In the genomic region with DNA sequence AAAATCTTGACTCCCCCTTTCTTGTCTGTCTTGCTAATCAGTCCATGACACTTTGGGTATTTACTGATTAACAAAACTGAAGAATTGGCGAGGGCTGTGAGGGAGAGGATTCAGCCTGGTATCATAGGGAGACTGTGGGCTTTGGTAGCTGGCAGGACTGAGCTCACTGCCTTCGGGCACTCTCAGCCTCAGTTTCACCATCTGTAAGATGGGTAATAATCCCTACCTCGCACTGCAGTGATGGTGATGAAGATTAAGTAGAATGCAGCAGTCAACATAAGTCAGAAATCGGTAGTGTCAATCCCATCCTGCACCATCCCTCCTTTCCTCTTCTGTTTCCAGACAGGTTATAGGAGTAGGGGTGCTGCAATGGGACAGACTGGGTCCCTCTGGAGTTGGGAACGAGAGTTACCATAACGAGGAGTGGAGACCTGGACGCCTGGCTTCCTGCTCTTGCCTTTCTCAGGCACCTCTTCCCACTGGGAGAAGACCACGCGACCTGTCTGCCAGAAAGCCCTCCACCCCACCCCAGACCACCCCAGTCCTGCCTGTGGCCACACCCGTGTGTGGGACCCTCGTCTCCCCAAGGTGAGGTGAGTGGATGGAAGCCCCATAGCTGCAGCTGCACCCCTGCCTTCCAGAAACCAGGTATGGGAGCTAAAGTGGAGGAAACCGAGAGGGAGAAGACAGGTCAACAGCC, we compare ENCODE assay signal across 29 cellular contexts.
DNase-seq lines count a peak whose midpoint lies in the region; ATAC-seq, FAIRE-seq and TF ChIP-seq lines count a peak whose summit lies in the region.
"Had no signal": no experiment of that assay in that cellular context is flagged by ENCODE, and none has a peak within 500 bp of the region (broad histone marks: within the 10 kb centered on the region; RNA-seq: fewer than 3 reads in every experiment).

No MANE protein-coding gene starts in this region.

- H3F3A ChIP-seq in PC-3 (ENCODE audit: low read length, unreplicated experiment) (no peaks in the 10 kb centered on the region), PC-9 (ENCODE audit: insufficient read depth, low read depth) (no peaks in the 10 kb centered on the region)

- peak overlapping the region; percentile 49 for H4K91ac ChIP-seq in H1 (replicated peaks; ENCODE audit: insufficient read length, low read length)

- H3K9ac ChIP-seq in H1 (replicated peaks in 1 of 4; ENCODE audit: extremely low read depth in 1 of 4, low read depth in 3 of 4, low read length in 3 of 4) (no peak overlapping the region), skeletal muscle satellite cell (ENCODE audit: low read depth, low read length) (peak overlapping the region; percentile 50), PC-3 (ENCODE audit: low read length) (no peak overlapping the region)

- CTCF ChIA-PET in MCF 10A (lab: Yijun Ruan, JAX) (interaction anchor here (0.7 kb wide), 1 partner anchor 10 kb away, joined by 4 read pairs; no protein-coding TSS in a partner anchor), H1 (lab: Charles Lee; ENCODE audit: partially characterized antibody) (interaction anchor here (0.8 to 4.2 kb wide), 9 partner anchors 10 to 220 kb away, joined by 3 to 24 read pairs (median 4); no protein-coding TSS in a partner anchor), PC-3 (lab: Charles Lee) (no interaction called here), A673 (lab: Charles Lee) (no interaction called here), PC-9 (lab: Charles Lee) (interaction anchor here (0.6 kb wide), 1 partner anchor 30 kb away, joined by 9 read pairs; no protein-coding TSS in a partner anchor)

- no peak overlapping the region for H3K4me3 Mint-ChIP-seq in MCF 10A (ENCODE audit: unreplicated experiment)
- H3K4me3 Mint-ChIP-seq: activated CD8-positive, alpha-beta T cell treated with anti-CD3 and anti-CD28 coated beads, Interleukin-2, amount 10 ng/mL, durations not matched to agents 7 days and 5 days; activated naive CD8-positive, alpha-beta T cell; CD4-positive, alpha-beta memory T cell; nephron progenitor cell; T-helper 2 cell treated with Interferon-gamma antibody and Interleukin-4, amounts not matched to agents 5 μg/mL and 100 μg/mL, for 36 hours had no signal

- H3K4me1 ChIP-seq in breast epithelium (peaks cover 2 to 3% of the 10 kb centered on the region in 2 donors), H1 (replicated peaks in 1 of 4; ENCODE audit: control insufficient read depth in 3 of 4, insufficient read depth in 4 of 4, low read length in 3 of 4) (peaks cover 14 to 39% (median 26%) of the 10 kb centered on the region in 4 experiments), skeletal muscle satellite cell (ENCODE audit: control insufficient read depth, insufficient read depth, low read length) (peaks cover 14% of the 10 kb centered on the region), vagina (peaks cover 27% of the 10 kb centered on the region), PC-3 (ENCODE audit: insufficient read depth, low read length) (0 out of 2 replicates have a peak, but pooled peaks cover 2% of the 10 kb centered on the region), A673 (ENCODE audit: insufficient read depth, low read length, poor library complexity, severe bottlenecking) (peaks cover 12% of the 10 kb centered on the region), PC-9 (replicated peaks; ENCODE audit: insufficient read depth) (no peaks in the 10 kb centered on the region)

- no peaks in the 10 kb centered on the region for H3K27me3 Mint-ChIP-seq in MCF 10A (ENCODE audit: insufficient read depth, unreplicated experiment)

- no peak overlapping the region for H4K5ac ChIP-seq in H1 (ENCODE audit: insufficient read length, low read depth, low read length)

- H2AFZ ChIP-seq in H1 (ENCODE audit: low read length) = no peak overlapping the region
- no peak overlapping the region for H2AFZ ChIP-seq in PC-3 (ENCODE audit: low read length)
- H2AFZ ChIP-seq in PC-9 = no peak overlapping the region

- H3K4ac ChIP-seq in H1 (replicated peaks; ENCODE audit: insufficient read length, low read depth, low read length) = peak overlapping the region; percentile 48

- no peaks in the 10 kb centered on the region for H3K9me2 ChIP-seq in PC-3 (replicated peaks; ENCODE audit: low read length)
- H3K9me2 ChIP-seq in PC-9 (ENCODE audit: insufficient read depth) = no peaks in the 10 kb centered on the region

- H2BK12ac ChIP-seq in H1 (ENCODE audit: low read depth, low read length) = peak overlapping the region; percentile 88

- BruUV-seq in MCF 10A (replicated peaks; lab: Mats Ljungman, UMichigan) (no TSS peak), PC-3 (replicated peaks; lab: Mats Ljungman, UMichigan) (no TSS peak), A673 (replicated peaks; lab: Mats Ljungman, UMichigan) (no TSS peak), PC-9 (replicated peaks; lab: Mats Ljungman, UMichigan) (no TSS peak)

- H2BK15ac ChIP-seq in H1 (ENCODE audit: low read length) = no peak overlapping the region

- H3K4me3 ChIP-seq in breast epithelium (peak overlapping the region in 1 of 3 donors; percentile 45), H1 (ENCODE audit: extremely low read depth in 1 of 4, insufficient read depth in 2 of 4, low read depth in 3 of 4, low read length in 4 of 4) (no peak overlapping the region), skeletal muscle satellite cell (ENCODE audit: low read length) (peak overlapping the region; percentile 45), vagina (no peak overlapping the region), PC-3 (ENCODE audit: low read length) (no peak overlapping the region), A673 (ENCODE audit: low read depth, low read length, poor library complexity, severe bottlenecking) (no peak overlapping the region), PC-9 (no peak overlapping the region)
- H3K4me3 ChIP-seq: ovary, Peyer's patch had no signal

- no peaks in the 10 kb centered on the region for H3K36me3 Mint-ChIP-seq in MCF 10A (ENCODE audit: insufficient read depth, unreplicated experiment)
- H3K36me3 Mint-ChIP-seq: activated naive CD8-positive, alpha-beta T cell; CD4-positive, alpha-beta memory T cell had no signal

- H3K27ac ChIP-seq in breast epithelium = peak overlapping the region; percentile 40 to 62
- no peak overlapping the region for H3K27ac ChIP-seq in H1 (ENCODE audit: low read depth, low read length)
- H3K27ac ChIP-seq in vagina = peak overlapping the region; percentile 40
- no peak overlapping the region for H3K27ac ChIP-seq in PC-3 (ENCODE audit: low read length)
- H3K27ac ChIP-seq in A673 (ENCODE audit: low read depth, low read length, poor library complexity, severe bottlenecking) = no peak overlapping the region
- no peak overlapping the region for H3K27ac ChIP-seq in PC-9
- H3K27ac ChIP-seq: VCaP had no signal

- no peak for TF ChIP-seq POLR2A in breast epithelium (IDR thresholded peaks at IDR 0.05)
- no peak for TF ChIP-seq POLR2A in H1 (IDR thresholded peaks at IDR 0.05; ENCODE audit: control extremely low read depth in 1 of 2, low read depth in 2 of 2, low read length in 2 of 2)
- TF ChIP-seq POLR2A in vagina (IDR thresholded peaks at IDR 0.05) = no peak

- no peaks in the 10 kb centered on the region for H3K9me3 ChIP-seq in breast epithelium
- no peaks in the 10 kb centered on the region for H3K9me3 ChIP-seq in H1 (ENCODE audit: insufficient read depth in 2 of 2, low read depth in 1 of 2, low read length in 1 of 2)
- no peaks in the 10 kb centered on the region for H3K9me3 ChIP-seq in skeletal muscle satellite cell (replicated peaks; ENCODE audit: low read length)
- H3K9me3 ChIP-seq in vagina = no peaks in the 10 kb centered on the region
- H3K9me3 ChIP-seq in PC-3 (ENCODE audit: low read length) = no peaks in the 10 kb centered on the region
- H3K9me3 ChIP-seq in A673 (ENCODE audit: low read depth, low read length, poor library complexity, severe bottlenecking) = no peaks in the 10 kb centered on the region
- H3K9me3 ChIP-seq in PC-9 (ENCODE audit: insufficient read depth, low read depth) = no peaks in the 10 kb centered on the region
- H3K9me3 ChIP-seq: ovary, Peyer's patch had no signal

- no peak for FAIRE-seq in H1 (lab: Jason Lieb, UNC)
- FAIRE-seq: colon had no signal

- WGBS in H1 (ENCODE audit: extremely low coverage in 1 of 2, insufficient coverage in 1 of 2, insufficient read length in 1 of 2, insufficient replicate concordance in 2 of 2, low coverage in 1 of 2, low lambda C conversion rate in 2 of 2, missing lambda C conversion rate in 1 of 2), 2 experiments = 78% methylated on average over 9 of the region's 12 CpGs; no CpG with 5 or more reads in 1 of the 2 experiments

- ATAC-seq in PC-3 = no peak
- ATAC-seq: activated CD8-positive, alpha-beta T cell treated with anti-CD3 and anti-CD28 coated beads, Interleukin-2, amount 10 ng/mL, durations not matched to agents 7 days and 5 days; left cardiac atrium had no signal

- H3K23me2 ChIP-seq in H1 (ENCODE audit: low read depth, low read length) = no peaks in the 10 kb centered on the region

- H3K4me1 Mint-ChIP-seq in MCF 10A (ENCODE audit: insufficient read depth, unreplicated experiment) = peaks cover 10% of the 10 kb centered on the region

- peak overlapping the region; percentile 65; the same call in 1 of the 2 replicates for H2AK5ac ChIP-seq in H1 (ENCODE audit: low read depth, low read length)

- TF ChIP-seq RAD21 in H1 (IDR thresholded peaks at IDR 0.05 in 1 of 2, conservative IDR thresholded peaks at IDR 0.05 in 1 of 2; ENCODE audit: low read depth in 2 of 2, low read length in 2 of 2) = no peak

- TF ChIP-seq CTCF in breast epithelium (IDR thresholded peaks at IDR 0.05) = no peak
- TF ChIP-seq CTCF in MCF 10A (IDR thresholded peaks at IDR 0.05; ENCODE audit: unreplicated experiment) = no peak
- TF ChIP-seq CTCF in H1 (IDR thresholded peaks at IDR 0.05; ENCODE audit: control extremely low read depth in 1 of 3, insufficient read depth in 1 of 3, low read depth in 1 of 3, low read length in 3 of 3) = no peak
- no peak for TF ChIP-seq CTCF in vagina (IDR thresholded peaks at IDR 0.05)
- TF ChIP-seq CTCF in PC-3 (conservative IDR thresholded peaks at IDR 0.05; ENCODE audit: low read depth, low read length) = no peak
- TF ChIP-seq CTCF in A673 (conservative IDR thresholded peaks at IDR 0.05; ENCODE audit: low read depth, low read length) = no peak
- no peak for TF ChIP-seq CTCF in PC-9 (conservative IDR thresholded peaks at IDR 0.05)

- DNase-seq in breast epithelium (ENCODE audit: low spot score in 2 of 2) (peak in 1 of 2 donors; percentile 51), MCF 10A (ENCODE audit: unreplicated experiment) (no peak), H1 (ENCODE audit: low read depth in 1 of 2, low spot score in 2 of 2) (no peak), vagina (ENCODE audit: extremely low spot score in 2 of 2) (no peak), PC-3 (no peak), A673 (ENCODE audit: low spot score) (no peak), PC-9 (no peak)
- DNase-seq: activated CD4-positive, alpha-beta T cell treated with anti-CD3 and anti-CD28 coated beads for 4 hours; activated CD8-positive, alpha-beta T cell treated with anti-CD3 and anti-CD28 coated beads, Interleukin-2, amount 10 ng/mL, durations not matched to agents 7 days and 5 days; CD4-positive, alpha-beta memory T cell; H7; hypothalamus; left cardiac atrium; mammary epithelial cell; NCI-H146; NCI-H226; NCI-H526 treated with DMSO at 0.1 percent for 48 hours; nephron progenitor cell; Peyer's patch; SIG-M5; stimulated activated CD4-positive, alpha-beta T cell treated with anti-CD3 and anti-CD28 coated beads, Interleukin-12 subunit alpha, Interleukin-12 subunit beta, amount 100 ng/mL, for 4 hours; stimulated activated CD4-positive, alpha-beta T cell treated with anti-CD3 and anti-CD28 coated beads, Interleukin-2, amount 100 ng/mL, for 48 hours had no signal

- no peaks in the 10 kb centered on the region for H3K9me3 Mint-ChIP-seq in MCF 10A (ENCODE audit: unreplicated experiment)
- H3K9me3 Mint-ChIP-seq: activated T-helper 2 cell treated with anti-CD3 and anti-CD28 coated beads, Interferon-gamma antibody, Interleukin-2, Interleukin-4, amounts not matched to agents 10 μg/mL and 5 μg/mL and 100 μg/mL, durations not matched to agents 14 hours and 24 hours and 36 hours; nephron progenitor cell; T-helper 2 cell treated with Interferon-gamma antibody and Interleukin-4, amounts not matched to agents 5 μg/mL and 100 μg/mL, for 36 hours had no signal

- H3K56ac ChIP-seq in H1 (replicated peaks; ENCODE audit: insufficient read length, low read depth, low read length) = no peak overlapping the region

- H3K36me3 ChIP-seq in breast epithelium (no peaks in the 10 kb centered on the region), H1 (ENCODE audit: control insufficient read depth in 2 of 4, insufficient read depth in 4 of 4, low read length in 3 of 4) (no peaks in the 10 kb centered on the region), skeletal muscle satellite cell (ENCODE audit: insufficient read depth, low read length) (no peaks in the 10 kb centered on the region), vagina (no peaks in the 10 kb centered on the region), PC-3 (ENCODE audit: low read depth, low read length) (no peaks in the 10 kb centered on the region), A673 (ENCODE audit: insufficient read depth, low read length, poor library complexity, severe bottlenecking) (no peaks in the 10 kb centered on the region), PC-9 (ENCODE audit: low read depth) (no peaks in the 10 kb centered on the region)
- H3K36me3 ChIP-seq: ovary, Peyer's patch had no signal

- peak overlapping the region; percentile 83 for H2BK120ac ChIP-seq in H1 (replicated peaks; ENCODE audit: low read depth, low read length)

- H3K27me3 ChIP-seq in breast epithelium = no peaks in the 10 kb centered on the region
- H3K27me3 ChIP-seq in H1 (replicated peaks in 1 of 4; ENCODE audit: control insufficient read depth in 3 of 4, extremely low read depth in 1 of 4, insufficient read depth in 3 of 4, low read length in 3 of 4) = no peaks in the 10 kb centered on the region
- H3K27me3 ChIP-seq in skeletal muscle satellite cell (ENCODE audit: control insufficient read depth, insufficient read depth, low read length) = no peaks in the 10 kb centered on the region
- no peaks in the 10 kb centered on the region for H3K27me3 ChIP-seq in vagina
- H3K27me3 ChIP-seq in PC-3 (ENCODE audit: low read length) = peaks cover 17% of the 10 kb centered on the region
- no peaks in the 10 kb centered on the region for H3K27me3 ChIP-seq in A673 (replicated peaks; ENCODE audit: insufficient read depth, low read depth, low read length, poor library complexity)
- H3K27me3 ChIP-seq in PC-9 (ENCODE audit: insufficient read depth, low read depth) = peaks cover 18% of the 10 kb centered on the region; the same call in 1 of the 2 replicates
- H3K27me3 ChIP-seq: ovary, Peyer's patch had no signal

- H3K27ac Mint-ChIP-seq in MCF 10A (ENCODE audit: low read depth, unreplicated experiment) = no peak overlapping the region
- H3K27ac Mint-ChIP-seq: activated CD8-positive, alpha-beta T cell treated with anti-CD3 and anti-CD28 coated beads, Interleukin-2, amount 10 ng/mL, durations not matched to agents 7 days and 5 days; activated naive CD8-positive, alpha-beta T cell; activated T-helper 2 cell treated with anti-CD3 and anti-CD28 coated beads, Interferon-gamma antibody, Interleukin-2, Interleukin-4, amounts not matched to agents 10 μg/mL and 5 μg/mL and 100 μg/mL, durations not matched to agents 14 hours and 24 hours and 36 hours; CD4-positive, alpha-beta memory T cell; nephron progenitor cell; T-helper 2 cell treated with Interferon-gamma antibody and Interleukin-4, amounts not matched to agents 5 μg/mL and 100 μg/mL, for 36 hours had no signal

- no peaks in the 10 kb centered on the region for H3K79me2 ChIP-seq in H1 (ENCODE audit: control insufficient read depth in 1 of 2, insufficient read depth in 2 of 2, low read length in 2 of 2)
- no peaks in the 10 kb centered on the region for H3K79me2 ChIP-seq in PC-3 (ENCODE audit: low read length)
- H3K79me2 ChIP-seq in PC-9 (ENCODE audit: low read depth) = no peaks in the 10 kb centered on the region

- no peak overlapping the region for H3K23ac ChIP-seq in H1 (ENCODE audit: insufficient read length)

- H3K79me1 ChIP-seq in H1 (ENCODE audit: low read depth, low read length) = no peaks in the 10 kb centered on the region

- H4K20me1 ChIP-seq in H1 (replicated peaks in 1 of 2; ENCODE audit: control insufficient read depth in 1 of 2, insufficient read depth in 2 of 2, low read length in 2 of 2) = no peaks in the 10 kb centered on the region
- no peaks in the 10 kb centered on the region for H4K20me1 ChIP-seq in PC-3 (ENCODE audit: low read length)
- no peaks in the 10 kb centered on the region for H4K20me1 ChIP-seq in PC-9 (ENCODE audit: insufficient read depth)

- H3K18ac ChIP-seq in H1 (ENCODE audit: extremely low read depth, low read length) = peak overlapping the region; percentile 89; the same call in 1 of the 2 replicates

- POLR2A ChIA-PET in MCF 10A (lab: Yijun Ruan, JAX) = interaction anchor here (0.6 to 2.8 kb wide), 2 partner anchors 11 to 19 kb away, joined by 3 to 9 read pairs; no protein-coding TSS in a partner anchor
- POLR2A ChIA-PET in H1 (lab: Charles Lee; ENCODE audit: partially characterized antibody) = interaction anchor here (1.0 to 1.2 kb wide), 3 partner anchors 14 to 26 kb away, joined by 3 to 4 read pairs (median 4); no protein-coding TSS in a partner anchor
- POLR2A ChIA-PET in PC-3 (lab: Charles Lee; ENCODE audit: unreplicated experiment) = no interaction called here
- POLR2A ChIA-PET in A673 (lab: Charles Lee; ENCODE audit: low non-redundant PET) = no interaction called here
- POLR2A ChIA-PET in PC-9 (lab: Charles Lee; ENCODE audit: unreplicated experiment) = interaction anchor here (0.6 kb wide), 1 partner anchor 19 kb away, joined by 3 read pairs; no protein-coding TSS in a partner anchor

- peak overlapping the region; percentile 87; the same call in 1 of the 2 replicates for H2BK5ac ChIP-seq in H1 (ENCODE audit: low read depth, low read length)

- H4K8ac ChIP-seq in H1 (ENCODE audit: extremely low read depth, insufficient read depth, low read length) = no peak overlapping the region; the same call in none of the 2 replicates

- peak overlapping the region; percentile 100 for H2BK20ac ChIP-seq in H1 (ENCODE audit: low read length)

- no peak overlapping the region for H3K14ac ChIP-seq in H1 (ENCODE audit: insufficient read length)

- no peak overlapping the region for H3K4me2 ChIP-seq in H1 (ENCODE audit: insufficient read depth in 1 of 2, low read depth in 2 of 2, low read length in 2 of 2)
- peak overlapping the region; percentile 69 for H3K4me2 ChIP-seq in skeletal muscle satellite cell (ENCODE audit: low read length)
- no peak overlapping the region for H3K4me2 ChIP-seq in PC-3 (ENCODE audit: low read length)
- no peak overlapping the region for H3K4me2 ChIP-seq in PC-9

- intact Hi-C loops in breast epithelium (cut with DNase I; ENCODE audit: low total_unique reads) (no loop called here), MCF 10A (cut with micrococcal nuclease) (no loop called here), vagina (cut with DNase I) (no loop called here), PC-3 (cut with micrococcal nuclease) (no loop called here), A673 (cut with micrococcal nuclease; ENCODE audit: unreplicated experiment) (no loop called here), PC-9 (cut with micrococcal nuclease; ENCODE audit: unreplicated experiment) (no loop called here)

- no peak for TF ChIP-seq EP300 in H1 (IDR thresholded peaks at IDR 0.05; ENCODE audit: borderline replicate concordance in 1 of 2, low read depth in 2 of 2, low read length in 2 of 2)

Comparison
In these comparisons a context has a peak if more than half of its experiments do, and no peak if none do; other contexts are left out.
1. H3K27ac ChIP-seq: peak in breast epithelium (2 of 2) and vagina (single experiment); none in H1 (single experiment), PC-3 (single experiment), A673 (single experiment) and PC-9 (single experiment).
2. CTCF ChIA-PET loops: an anchor here in MCF 10A (0.7 kb wide), H1 (0.8 to 4.2 kb wide) and PC-9 (0.6 kb wide); none called in PC-3 and A673.
3. POLR2A ChIA-PET loops: an anchor here in MCF 10A (0.6 to 2.8 kb wide), H1 (1.0 to 1.2 kb wide) and PC-9 (0.6 kb wide); none called in PC-3 and A673.